10 cellular contexts compared by ENCODE assay signal in genomic region chr1:54309631-54310366, GRCh38.
DNase-seq lines count a peak whose midpoint lies in the region; ATAC-seq and TF ChIP-seq lines count a peak whose summit lies in the region.
"Had no signal": no experiment of that assay in that cellular context is flagged by ENCODE, and none has a peak within 500 bp of the region (broad histone marks: within the 10 kb centered on the region; RNA-seq: fewer than 3 reads in every experiment).

No MANE protein-coding gene starts in this region.

- no peak for TF ChIP-seq CTCF in suprapubic skin (IDR thresholded peaks at IDR 0.05)

- no peaks in the 10 kb centered on the region for H3K9me3 ChIP-seq in suprapubic skin
- H3K9me3 ChIP-seq: pancreas had no signal

- no peaks in the 10 kb centered on the region for H3K27me3 ChIP-seq in suprapubic skin
- H3K27me3 ChIP-seq: pancreas had no signal

- no peak overlapping the region for H3K4me3 ChIP-seq in suprapubic skin
- H3K4me3 ChIP-seq: pancreas had no signal

- H3K4me1 Mint-ChIP-seq in activated CD4-positive, alpha-beta T cell treated with anti-CD3 and anti-CD28 coated beads, Interleukin-2, amount 10 ng/mL, durations not matched to agents 24 days and 14 days, result peaks cover 56% of the 10 kb centered on the region

- peaks cover 8% of the 10 kb centered on the region for H3K36me3 Mint-ChIP-seq in activated CD4-positive, alpha-beta T cell treated with anti-CD3 and anti-CD28 coated beads, Interleukin-2, amount 10 ng/mL, durations not matched to agents 24 days and 14 days (ENCODE audit: low read depth)

- intact Hi-C loops in activated CD4-positive, alpha-beta T cell treated with anti-CD3 and anti-CD28 coated beads, Interleukin-2, amount 10 ng/mL, durations not matched to agents 24 days and 14 days (cut with micrococcal nuclease), result loop anchor here (2.0 kb wide), 1 partner anchor 23 kb away; no protein-coding TSS in a partner anchor
- intact Hi-C loops in Right ventricle myocardium inferior (cut with DNase I), result loop anchor here (2.0 kb wide), 3 partner anchors 45 to 179 kb away; partner anchors contain the start of gene SSBP3

- H3K4me3 Mint-ChIP-seq in activated CD4-positive, alpha-beta T cell treated with anti-CD3 and anti-CD28 coated beads, Interleukin-2, amount 10 ng/mL, durations not matched to agents 24 days and 14 days, result peak overlapping the region; percentile 38

- peaks cover 64% of the 10 kb centered on the region for H3K4me1 ChIP-seq in suprapubic skin

- DNase-seq in activated CD4-positive, alpha-beta T cell treated with anti-CD3 and anti-CD28 coated beads, Interleukin-2, amount 10 ng/mL, durations not matched to agents 24 days and 14 days, result no peak
- DNase-seq in activated CD4-positive, alpha-beta T cell treated with anti-CD3 and anti-CD28 coated beads, Interleukin-2, amount 50 U/mL, for 4 hours, result no peak
- DNase-seq in NCI-H510A (lab: John Stamatoyannopoulos, UW), result peak; percentile 55
- DNase-seq in globus pallidus (ENCODE audit: low spot score), result peak; percentile 78
- DNase-seq in suprapubic skin (ENCODE audit: low spot score in 2 of 2), result no peak
- no peak for DNase-seq in Right ventricle myocardium inferior (ENCODE audit: missing footprints)
- DNase-seq: ACHN, pancreas had no signal

- no peaks in the 10 kb centered on the region for H3K27me3 Mint-ChIP-seq in activated CD4-positive, alpha-beta T cell treated with anti-CD3 and anti-CD28 coated beads, Interleukin-2, amount 10 ng/mL, durations not matched to agents 24 days and 14 days

- ATAC-seq in GM18502 (IDR thresholded peaks at IDR 0.05; ENCODE audit: poor library complexity, unreplicated experiment) (no peak), Right ventricle myocardium inferior (no peak), HG02571 (IDR thresholded peaks at IDR 0.05; ENCODE audit: unreplicated experiment) (no peak)
- ATAC-seq: pancreas had no signal

- peak overlapping the region; percentile 14 for H3K27ac ChIP-seq in suprapubic skin
- H3K27ac ChIP-seq: pancreas had no signal

- WGBS in suprapubic skin, result 44% methylated on average over 10 of the region's 19 CpGs

- TF ChIP-seq EP300 in suprapubic skin (IDR thresholded peaks at IDR 0.05), result no peak

- H3K36me3 ChIP-seq in suprapubic skin, result no peaks in the 10 kb centered on the region
- H3K36me3 ChIP-seq: pancreas had no signal

- no peak for TF ChIP-seq POLR2A in suprapubic skin (IDR thresholded peaks at IDR 0.05)

- H3K27ac Mint-ChIP-seq in activated CD4-positive, alpha-beta T cell treated with anti-CD3 and anti-CD28 coated beads, Interleukin-2, amount 10 ng/mL, durations not matched to agents 24 days and 14 days, result no peak overlapping the region

- H3K9me3 Mint-ChIP-seq in activated CD4-positive, alpha-beta T cell treated with anti-CD3 and anti-CD28 coated beads, Interleukin-2, amount 10 ng/mL, durations not matched to agents 24 days and 14 days, result no peaks in the 10 kb centered on the region

Comparison
In these comparisons a context has a peak if more than half of its experiments do, and no peak if none do; other contexts are left out.
1. DNase-seq: peak in NCI-H510A (single experiment) and globus pallidus (single experiment); none in activated CD4-positive, alpha-beta T cell treated with anti-CD3 and anti-CD28 coated beads, Interleukin-2, amount 10 ng/mL, durations not matched to agents 24 days and 14 days (single experiment), activated CD4-positive, alpha-beta T cell treated with anti-CD3 and anti-CD28 coated beads, Interleukin-2, amount 50 U/mL, for 4 hours (0 of 2), suprapubic skin (0 of 2) and Right ventricle myocardium inferior (single experiment).